16 cellular contexts compared by ENCODE assay signal in genomic region chr14:90508073-90508472, GRCh38.
A peak's percentile ranks its signal among the peaks of the same experiment; 100 is the strongest.
DNase-seq lines count a peak whose midpoint lies in the region; ATAC-seq, FAIRE-seq and TF ChIP-seq lines count a peak whose summit lies in the region.
"Had no signal": no experiment of that assay in that cellular context is flagged by ENCODE, and none has a peak within 500 bp of the region (broad histone marks: within the 10 kb centered on the region; RNA-seq: fewer than 3 reads in every experiment).

No MANE protein-coding gene starts in this region.

- CTCF ChIA-PET in HepG2 (lab: Yijun Ruan, JAX; ENCODE audit: low intra/inter-chr PET ratio, low total read pairs) = no interaction called here
- CTCF ChIA-PET in PC-9 (lab: Charles Lee) = no interaction called here

- POLR2A ChIA-PET in HepG2 (lab: Yijun Ruan, JAX) = no interaction called here
- POLR2A ChIA-PET in PC-9 (lab: Charles Lee; ENCODE audit: unreplicated experiment) = no interaction called here

- peaks cover 13% of the 10 kb centered on the region for H3K4me1 Mint-ChIP-seq in type B pancreatic cell (ENCODE audit: unreplicated experiment)

- H3K36me3 ChIP-seq in HepG2 (replicated peaks in 1 of 2; ENCODE audit: control insufficient read depth in 1 of 2, insufficient read depth in 2 of 2, low read length in 2 of 2) (no peaks in the 10 kb centered on the region), right lobe of liver (no peaks in the 10 kb centered on the region), PC-9 (ENCODE audit: low read depth) (no peaks in the 10 kb centered on the region), hepatocyte (replicated peaks; ENCODE audit: insufficient read depth, low read depth) (no peaks in the 10 kb centered on the region)

- peaks cover 4% of the 10 kb centered on the region for H3K9me3 Mint-ChIP-seq in type B pancreatic cell
- H3K9me3 Mint-ChIP-seq: CD4-positive, alpha-beta T cell had no signal

- H2AFZ ChIP-seq in HepG2 (ENCODE audit: low read length) = no peak overlapping the region
- H2AFZ ChIP-seq in PC-9 = no peak overlapping the region
- H2AFZ ChIP-seq in hepatocyte = no peak overlapping the region

- no peaks in the 10 kb centered on the region for H3K27me3 ChIP-seq in HepG2 (ENCODE audit: control insufficient read depth in 1 of 2, insufficient read depth in 2 of 2, low read length in 2 of 2)
- H3K27me3 ChIP-seq in right lobe of liver = no peaks in the 10 kb centered on the region
- no peaks in the 10 kb centered on the region for H3K27me3 ChIP-seq in PC-9 (ENCODE audit: insufficient read depth, low read depth)
- no peaks in the 10 kb centered on the region for H3K27me3 ChIP-seq in hepatocyte

- no peaks in the 10 kb centered on the region for H3K9me2 ChIP-seq in PC-9 (ENCODE audit: insufficient read depth)
- no peaks in the 10 kb centered on the region for H3K9me2 ChIP-seq in hepatocyte (replicated peaks; ENCODE audit: insufficient read depth)

- H3F3A ChIP-seq in PC-9 (ENCODE audit: insufficient read depth, low read depth) = peaks cover 7% of the 10 kb centered on the region; the same call in 1 of the 2 replicates

- H3K4me3 Mint-ChIP-seq in type B pancreatic cell = no peak overlapping the region
- H3K4me3 Mint-ChIP-seq: CD4-positive, alpha-beta T cell had no signal

- no peak for FAIRE-seq in HepG2 (lab: Jason Lieb, UNC)
- FAIRE-seq: D721Med, GM19239, H54 had no signal

- no peaks in the 10 kb centered on the region for H3K27me3 Mint-ChIP-seq in type B pancreatic cell

- in situ Hi-C loops in HepG2 (cut with HindIII; ENCODE audit: extremely low pct_ligation_motif_present, low pct_unique_long_range_greater_than_20kb) = no loop called here

- no peak overlapping the region for H3K9ac ChIP-seq in HepG2 (ENCODE audit: insufficient read depth, low read depth, low read length)

- no peak for TF ChIP-seq EP300 in HepG2 (IDR thresholded peaks at IDR 0.05; ENCODE audit: low read depth in 2 of 2, low read length in 2 of 2)
- TF ChIP-seq EP300 in HepG2 (CRISPR knock-in tag; IDR thresholded peaks at IDR 0.05; ENCODE audit: borderline replicate concordance) = no peak

- WGBS in HepG2 (ENCODE audit: low lambda C conversion rate) = 92% methylated on average over 3 of the region's 7 CpGs
- 58% methylated on average over 3 of the region's 7 CpGs for WGBS in right lobe of liver (ENCODE audit: insufficient coverage, low coverage, low lambda C conversion rate, missing lambda C conversion rate)
- 94% methylated on average over 7 of the region's 7 CpGs for WGBS in hepatocyte (ENCODE audit: low lambda C conversion rate, missing lambda C conversion rate)

- H3K27ac ChIP-seq in HepG2 (ENCODE audit: extremely low read length, insufficient read depth, low read length) (no peak overlapping the region), right lobe of liver (no peak overlapping the region), PC-9 (peak overlapping the region; percentile 67), hepatocyte (peak overlapping the region; percentile 64)
- H3K27ac ChIP-seq: 22Rv1 had no signal

- H3K4me2 ChIP-seq in HepG2 (ENCODE audit: low read depth, low read length) = no peak overlapping the region
- peak overlapping the region; percentile 68 for H3K4me2 ChIP-seq in PC-9
- H3K4me2 ChIP-seq in hepatocyte = no peak overlapping the region

- peak overlapping the region; percentile 97 for H3K27ac Mint-ChIP-seq in type B pancreatic cell
- H3K27ac Mint-ChIP-seq: CD4-positive, alpha-beta T cell had no signal

- ATAC-seq in HepG2 = no peak
- no peak for ATAC-seq in right lobe of liver

- H3K79me2 ChIP-seq in HepG2 (ENCODE audit: insufficient read depth, low read length) (no peaks in the 10 kb centered on the region), PC-9 (ENCODE audit: low read depth) (no peaks in the 10 kb centered on the region), hepatocyte (no peaks in the 10 kb centered on the region)

- no peak for TF ChIP-seq POLR2A in HepG2 (IDR thresholded peaks at IDR 0.05; ENCODE audit: insufficient read depth in 1 of 2, low read depth in 2 of 2, low read length in 2 of 2)
- TF ChIP-seq POLR2A in right lobe of liver (IDR thresholded peaks at IDR 0.05) = no peak

- no peaks in the 10 kb centered on the region for H3K9me3 ChIP-seq in HepG2 (ENCODE audit: low read length)
- no peaks in the 10 kb centered on the region for H3K9me3 ChIP-seq in right lobe of liver
- no peaks in the 10 kb centered on the region for H3K9me3 ChIP-seq in PC-9 (ENCODE audit: insufficient read depth, low read depth)
- H3K9me3 ChIP-seq in hepatocyte (ENCODE audit: low read depth) = no peaks in the 10 kb centered on the region

- H4K20me1 ChIP-seq in HepG2 (ENCODE audit: insufficient read depth, low read length) (no peaks in the 10 kb centered on the region), PC-9 (ENCODE audit: insufficient read depth) (no peaks in the 10 kb centered on the region), hepatocyte (ENCODE audit: insufficient read depth, poor library complexity, severe bottlenecking) (no peaks in the 10 kb centered on the region)

- BruUV-seq in HepG2 (replicated peaks; lab: Mats Ljungman, UMichigan) (no TSS peak), PC-9 (replicated peaks; lab: Mats Ljungman, UMichigan) (no TSS peak)

- intact Hi-C loops in HepG2 (cut with micrococcal nuclease; ENCODE audit: unreplicated experiment) (no loop called here), right lobe of liver (cut with DNase I) (no loop called here), PC-9 (cut with micrococcal nuclease; ENCODE audit: unreplicated experiment) (no loop called here)

- no peak for TF ChIP-seq RAD21 in HepG2 (CRISPR knock-in tag; IDR thresholded peaks at IDR 0.05)

- peaks cover 63% of the 10 kb centered on the region for H3K4me1 ChIP-seq in HepG2 (ENCODE audit: insufficient read depth, low read length)
- H3K4me1 ChIP-seq in right lobe of liver = no peaks in the 10 kb centered on the region
- H3K4me1 ChIP-seq in PC-9 (replicated peaks; ENCODE audit: insufficient read depth) = peaks cover 67% of the 10 kb centered on the region
- peaks cover 38% of the 10 kb centered on the region for H3K4me1 ChIP-seq in hepatocyte (ENCODE audit: insufficient read depth)

- no peaks in the 10 kb centered on the region for H3K36me3 Mint-ChIP-seq in type B pancreatic cell

- DNase-seq in HepG2 (ENCODE audit: low spot score) = no peak
- no peak for DNase-seq in right lobe of liver
- no peak for DNase-seq in PC-9
- no peak for DNase-seq in hepatocyte (ENCODE audit: low spot score)
- no peak for DNase-seq in type B pancreatic cell (ENCODE audit: extremely low spot score, unreplicated experiment)
- DNase-seq in stimulated activated naive CD4-positive, alpha-beta T cell (lab: John Stamatoyannopoulos, UW) = no peak
- no peak for DNase-seq in NCI-H1105 treated with DMSO at 0.1 percent for 48 hours (lab: John Stamatoyannopoulos, UW)
- no peak for DNase-seq in T-helper 1 cell
- DNase-seq: CD4-positive, alpha-beta T cell; DND-41; GDM1; IMR-90 had no signal

- TF ChIP-seq CTCF in HepG2 (CRISPR knock-in tag; IDR thresholded peaks at IDR 0.05) (no peak), right lobe of liver (IDR thresholded peaks at IDR 0.05) (no peak), PC-9 (conservative IDR thresholded peaks at IDR 0.05) (no peak), hepatocyte (IDR thresholded peaks at IDR 0.05; ENCODE audit: poor library complexity) (no peak), type B pancreatic cell (conservative IDR thresholded peaks at IDR 0.05) (no peak)

- no peak overlapping the region for H3K4me3 ChIP-seq in HepG2 (replicated peaks in 1 of 3; ENCODE audit: insufficient read depth in 1 of 3, low read depth in 2 of 3, low read length in 3 of 3)
- H3K4me3 ChIP-seq in right lobe of liver = no peak overlapping the region
- no peak overlapping the region for H3K4me3 ChIP-seq in PC-9
- no peak overlapping the region for H3K4me3 ChIP-seq in hepatocyte

TF ChIP-seq in HepG2, 621 proteins besides CTCF, POLR2A, EP300 and RAD21:
- TF ChIP-seq ZNF589 (CRISPR knock-in tag; conservative IDR thresholded peaks at IDR 0.05) (no peak), MAFK (conservative IDR thresholded peaks at IDR 0.05 in 1 of 2, IDR thresholded peaks at IDR 0.05 in 1 of 2; ENCODE audit: low read length in 2 of 2) (peak in 1 of 2 experiments; percentile 23; a peak in 1 of 4 replicates), ZNF775 (CRISPR knock-in tag; IDR thresholded peaks at IDR 0.05; ENCODE audit: borderline replicate concordance) (no peak), MATR3 (CRISPR knock-in tag; IDR thresholded peaks at IDR 0.05) (no peak), MAFF (IDR thresholded peaks at IDR 0.05; ENCODE audit: low read depth, low read length) (0 out of 2 replicates have a peak, but pooled peaks have one; percentile 18)
TF ChIP-seq in HepG2: peak in this region for 2.

Comparison
In these comparisons a context has a peak if more than half of its experiments do, and no peak if none do; other contexts are left out.
1. H3K27ac ChIP-seq: peak in PC-9 (single experiment) and hepatocyte (single experiment); none in HepG2 (single experiment) and right lobe of liver (0 of 3).